ENCODE assay signal across 14 cellular contexts in the genomic region with DNA sequence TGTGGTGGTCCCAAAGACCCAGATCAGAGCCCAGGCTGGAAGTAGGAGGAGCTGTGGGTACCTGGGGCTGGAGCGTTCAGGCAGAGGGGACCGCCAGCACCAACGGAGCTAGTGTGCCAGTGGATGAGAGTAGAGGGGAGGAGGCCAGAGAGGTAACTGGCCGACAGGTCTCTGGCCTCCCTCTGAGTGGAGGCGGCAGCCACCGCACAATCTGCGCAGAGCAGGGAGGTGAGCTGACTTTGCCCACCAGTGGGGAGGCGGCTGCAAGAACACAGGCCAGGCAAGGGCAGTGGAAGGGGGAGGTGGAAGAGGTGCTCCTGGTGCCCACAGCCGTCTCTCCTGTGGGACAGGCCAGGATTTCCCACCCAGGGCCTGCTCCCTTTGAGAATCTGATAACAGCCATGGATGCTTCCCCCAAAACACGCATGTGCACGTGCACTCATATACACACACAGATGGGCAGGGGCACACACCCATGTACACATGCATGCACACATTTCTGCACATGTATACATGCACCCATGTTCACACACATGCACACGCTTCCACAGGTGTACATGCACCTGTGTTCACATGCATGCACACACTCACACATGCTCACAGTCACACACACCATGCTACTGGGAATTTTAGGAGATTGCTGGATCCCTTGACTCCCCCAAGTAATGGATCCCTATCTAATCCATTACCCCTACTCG. TPM values are rescaled to one million over a fixed set of nuclear protein-coding genes. Genes with fewer than 3 reads are reported as not detected.
"Had no signal": no experiment of that assay in that cellular context is flagged by ENCODE, and none has a peak within 500 bp of the region (broad histone marks: within the 10 kb centered on the region; RNA-seq: fewer than 3 reads in every experiment).

No MANE protein-coding gene starts in this region.

- H3K4me3 ChIP-seq: esophagus muscularis mucosa, ovary had no signal

- H3K27me3 Mint-ChIP-seq: activated naive CD8-positive, alpha-beta T cell had no signal

- H3K27me3 ChIP-seq: ovary had no signal

- H3K36me3 ChIP-seq: esophagus muscularis mucosa, ovary had no signal

- H3K9me3 ChIP-seq: esophagus muscularis mucosa, ovary had no signal

- H3K4me3 Mint-ChIP-seq: activated naive CD8-positive, alpha-beta T cell; activated T-cell treated with anti-CD3 and anti-CD28 coated beads, Interleukin-2, amount 50 U/mL, for 4 hours had no signal

- H3K27ac Mint-ChIP-seq: activated naive CD8-positive, alpha-beta T cell had no signal

- H3K9me3 Mint-ChIP-seq: activated T-cell treated with anti-CD3 and anti-CD28 coated beads, Interleukin-2, amount 50 U/mL, for 4 hours had no signal

- FAIRE-seq: colon, TTC549 had no signal

- DNase-seq: activated CD4-positive, CD25-positive, alpha-beta regulatory T cell; activated effector memory CD4-positive, alpha-beta T cell treated with anti-CD3 and anti-CD28 coated beads, Interleukin-2, amount 50 U/mL, for 16 hours; activated T-cell treated with anti-CD3 and anti-CD28 coated beads, Interleukin-2, amount 50 U/mL, for 4 hours; anterior cingulate cortex; left colon; mammary epithelial cell; ovary; stimulated activated CD4-positive, alpha-beta T cell treated with anti-CD3 and anti-CD28 coated beads, Interleukin-12 subunit alpha, Interleukin-12 subunit beta, amount 100 ng/mL, for 4 hours; stimulated activated naive CD8-positive, alpha-beta T cell treated with anti-CD3 and anti-CD28 coated beads, Interleukin-15, Interleukin-2, amounts not matched to agents 100 U/mL and 50 U/mL, for 24 hours; T-helper 2 cell had no signal

- H3K27ac ChIP-seq: esophagus muscularis mucosa, ovary had no signal

- ATAC-seq: activated T-cell treated with anti-CD3 and anti-CD28 coated beads, Interleukin-2, amount 50 U/mL, for 4 hours; left colon; stimulated activated naive CD8-positive, alpha-beta T cell treated with anti-CD3 and anti-CD28 coated beads, Interleukin-15, Interleukin-2, amounts not matched to agents 100 U/mL and 50 U/mL, for 24 hours had no signal

RNA-seq across cellular contexts. Expression of gene MGAT3, which starts 6.4 kb away (rescaled TPM):
- polyA plus RNA-seq: mammary epithelial cell had no signal
